ENCODE assay signal across 10 cellular contexts in the genomic region with DNA sequence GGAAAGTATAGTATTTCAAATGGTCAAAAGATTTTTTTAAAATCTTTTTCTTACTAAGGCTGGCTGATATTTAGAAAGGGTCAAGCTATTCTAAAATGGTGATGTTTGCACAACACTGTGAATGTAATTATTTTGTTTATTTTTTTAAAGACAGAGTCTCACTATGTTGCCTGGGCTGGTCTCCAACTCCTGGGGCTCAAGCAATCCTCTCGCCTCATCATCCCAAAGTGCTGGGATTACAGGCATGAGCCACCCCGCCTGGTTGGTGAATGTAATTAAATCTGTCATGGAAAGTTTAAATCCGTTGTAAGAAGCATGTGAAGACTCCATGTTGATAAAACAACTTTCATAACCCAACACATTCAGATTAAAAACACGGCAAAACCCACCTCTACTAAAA. TPM values are rescaled to one million over a fixed set of nuclear protein-coding genes. Genes with fewer than 3 reads are reported as not detected.
DNase-seq lines count a peak whose midpoint lies in the region; TF ChIP-seq lines count a peak whose summit lies in the region.
"Had no signal": no experiment of that assay in that cellular context is flagged by ENCODE, and none has a peak within 500 bp of the region (broad histone marks: within the 10 kb centered on the region; RNA-seq: fewer than 3 reads in every experiment).

No MANE protein-coding gene starts in this region.

- DNase-seq in Daoy (ENCODE audit: low read depth) (peak; percentile 57), NCI-H69 (lab: John Stamatoyannopoulos, UW) (peak; percentile 47), dedifferentiated amniotic fluid mesenchymal stem cell (ENCODE audit: extremely low spot score) (peak; percentile 88), ascending aorta (ENCODE audit: low spot score in 2 of 2) (no peak), 8988T (no peak), tibial nerve (ENCODE audit: low spot score in 2 of 2) (no peak)
- no peak for DNase-seq in activated effector memory CD4-positive, alpha-beta T cell treated with Interleukin-2 at 50 U/mL for 16 hours
- DNase-seq: dermis blood vessel endothelial cell, NCI-H2171 had no signal

- peaks cover 25% of the 10 kb centered on the region for H3K4me1 ChIP-seq in neuron (ENCODE audit: insufficient read depth, low read length)
- peaks cover 6 to 23% of the 10 kb centered on the region in 2 donors for H3K4me1 ChIP-seq in ascending aorta
- H3K4me1 ChIP-seq in tibial nerve: peaks cover 0 to 56% (median 24%) of the 10 kb centered on the region in 4 donors

- H3K27me3 ChIP-seq in neuron (ENCODE audit: insufficient read depth, low read length): no peaks in the 10 kb centered on the region
- H3K27me3 ChIP-seq in ascending aorta: no peaks in the 10 kb centered on the region
- H3K27me3 ChIP-seq in tibial nerve: no peaks in the 10 kb centered on the region

- H3K9me3 ChIP-seq in neuron (ENCODE audit: low read length) (no peaks in the 10 kb centered on the region), ascending aorta (no peaks in the 10 kb centered on the region), tibial nerve (no peaks in the 10 kb centered on the region)

- no peak for TF ChIP-seq POLR2A in tibial nerve (IDR thresholded peaks at IDR 0.05)

- no peak overlapping the region for H2AFZ ChIP-seq in neuron (ENCODE audit: low read depth, low read length)

- 40% methylated on average over 4 of the region's 4 CpGs for WGBS in tibial nerve, 2 donors

- intact Hi-C loops in ascending aorta (cut with DNase I): loop anchor here (5.0 to 10.0 kb wide), 9 partner anchors 41 to 1334 kb away; a partner anchor contains a TSS

- TF ChIP-seq EP300 in tibial nerve (IDR thresholded peaks at IDR 0.05): no peak

- no peak overlapping the region for H3K27ac ChIP-seq in ascending aorta
- peak overlapping the region in 2 of 4 donors; percentile 60 to 99 for H3K27ac ChIP-seq in tibial nerve

- TF ChIP-seq CTCF in ascending aorta (IDR thresholded peaks at IDR 0.05) (no peak), tibial nerve (IDR thresholded peaks at IDR 0.05) (no peak)

- peaks cover 17% of the 10 kb centered on the region for H3K36me3 ChIP-seq in neuron (ENCODE audit: insufficient read depth, low read length)
- no peaks in the 10 kb centered on the region for H3K36me3 ChIP-seq in ascending aorta
- no peaks in the 10 kb centered on the region for H3K36me3 ChIP-seq in tibial nerve

- H3K4me3 ChIP-seq in neuron (ENCODE audit: low read length): peak overlapping the region; percentile 80
- H3K4me3 ChIP-seq in ascending aorta: no peak overlapping the region
- H3K4me3 ChIP-seq in tibial nerve: peak overlapping the region in 1 of 4 donors; percentile 73

RNA-seq across cellular contexts. Expression of a gene that starts 2.6 kb away (rescaled TPM):
- total RNA-seq in Daoy (2014; rRNA removed; shearing (Covaris generic)): 31.6 and 32.6 TPM in 2 replicates
- total RNA-seq in ascending aorta (6.8 TPM), tibial nerve (10 to 100 TPM; 19.4 to 31.0 (median 26.2) TPM)

Comparison
In these comparisons a context has a peak if more than half of its experiments do, and no peak if none do; other contexts are left out.
1. DNase-seq: peak in Daoy (single experiment), NCI-H69 (single experiment) and dedifferentiated amniotic fluid mesenchymal stem cell (single experiment); none in ascending aorta (0 of 2), activated effector memory CD4-positive, alpha-beta T cell treated with Interleukin-2 at 50 U/mL for 16 hours (single experiment), 8988T (single experiment) and tibial nerve (0 of 2).